Comparison of ENCODE assay signal across 8 cellular contexts in genomic region chr13:79541426-79542049, GRCh38.
A peak's percentile ranks its signal among the peaks of the same experiment; 100 is the strongest.
DNase-seq lines count a peak whose midpoint lies in the region; ATAC-seq and TF ChIP-seq lines count a peak whose summit lies in the region.

No MANE protein-coding gene starts in this region.

- in situ Hi-C loops in KBM-7 (cut with MboI; ENCODE audit: low pct_unique_long_range_greater_than_20kb, low sequenced_read_pairs), result no loop called here
- in situ Hi-C loops in SK-MEL-5 (cut with HindIII; ENCODE audit: low pct_unique_long_range_greater_than_20kb, low sequenced_read_pairs), result no loop called here

- TF ChIP-seq CTCF in fibroblast of mammary gland (conservative IDR thresholded peaks at IDR 0.05; ENCODE audit: control insufficient read depth, insufficient read depth, low read depth, low read length), result peak; percentile 63

- DNase-seq in DMS114 treated with DMSO at 0.1 percent for 48 hours (lab: John Stamatoyannopoulos, UW; ENCODE audit: unreplicated experiment), result peak; percentile 46
- DNase-seq in KBM-7, result peak; percentile 77
- peak; percentile 76 for DNase-seq in SK-MEL-5 (ENCODE audit: low read depth, low spot score)
- DNase-seq in fibroblast of mammary gland (ENCODE audit: low read depth), result peak; percentile 75
- DNase-seq in pons (ENCODE audit: low spot score), result peak; percentile 92

- ATAC-seq in GM19372 (IDR thresholded peaks at IDR 0.05; ENCODE audit: low read depth, unreplicated experiment) (peak; percentile 53), GM21423 (IDR thresholded peaks at IDR 0.05; ENCODE audit: unreplicated experiment) (no peak), GM19324 (IDR thresholded peaks at IDR 0.05; ENCODE audit: low FRiP score, unreplicated experiment) (no peak)

- no peak overlapping the region for H3K4me3 ChIP-seq in fibroblast of mammary gland (ENCODE audit: control insufficient read depth, low read depth, low read length)
